1 cellular context compared by ENCODE assay signal in the genomic region with DNA sequence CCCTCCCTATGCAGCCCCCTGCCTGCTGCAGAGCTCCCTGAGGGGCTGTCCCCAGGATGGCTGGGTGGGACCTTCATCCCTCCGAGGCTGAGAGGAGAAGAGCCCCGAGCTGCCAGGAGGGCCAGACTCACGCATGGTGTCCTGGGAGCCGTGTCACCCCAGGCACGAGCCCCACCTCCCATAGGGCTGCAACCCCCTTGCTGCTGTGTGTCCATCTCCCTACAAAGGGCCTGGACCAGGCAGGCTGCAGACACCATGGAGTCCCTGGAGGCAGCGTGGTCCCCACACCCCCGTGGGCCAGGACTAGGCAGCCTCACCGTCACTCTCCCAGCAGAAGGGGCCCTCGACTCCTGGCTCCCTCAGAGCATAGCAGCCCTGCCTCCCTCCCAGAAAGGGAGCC.
TF ChIP-seq lines count a peak whose summit lies in the region.

No MANE protein-coding gene starts in this region.

TF ChIP-seq in HCT116, 20 proteins besides CTCF, POLR2A, EP300 and RAD21:
- TF ChIP-seq EZH2 (IDR thresholded peaks at IDR 0.05) (no peak), POLR2AphosphoS5 (IDR thresholded peaks at IDR 0.05; ENCODE audit: low read depth, low read length) (no peak), SIN3A (IDR thresholded peaks at IDR 0.05; ENCODE audit: low read depth) (no peak), EGR1 (IDR thresholded peaks at IDR 0.05; ENCODE audit: low read depth) (no peak), ZFX (IDR thresholded peaks at IDR 0.05) (no peak), CBX3 (IDR thresholded peaks at IDR 0.05; ENCODE audit: low read depth) (no peak), CEBPB (IDR thresholded peaks at IDR 0.05; ENCODE audit: low read depth) (no peak)
- TF ChIP-seq, protein P1, sequence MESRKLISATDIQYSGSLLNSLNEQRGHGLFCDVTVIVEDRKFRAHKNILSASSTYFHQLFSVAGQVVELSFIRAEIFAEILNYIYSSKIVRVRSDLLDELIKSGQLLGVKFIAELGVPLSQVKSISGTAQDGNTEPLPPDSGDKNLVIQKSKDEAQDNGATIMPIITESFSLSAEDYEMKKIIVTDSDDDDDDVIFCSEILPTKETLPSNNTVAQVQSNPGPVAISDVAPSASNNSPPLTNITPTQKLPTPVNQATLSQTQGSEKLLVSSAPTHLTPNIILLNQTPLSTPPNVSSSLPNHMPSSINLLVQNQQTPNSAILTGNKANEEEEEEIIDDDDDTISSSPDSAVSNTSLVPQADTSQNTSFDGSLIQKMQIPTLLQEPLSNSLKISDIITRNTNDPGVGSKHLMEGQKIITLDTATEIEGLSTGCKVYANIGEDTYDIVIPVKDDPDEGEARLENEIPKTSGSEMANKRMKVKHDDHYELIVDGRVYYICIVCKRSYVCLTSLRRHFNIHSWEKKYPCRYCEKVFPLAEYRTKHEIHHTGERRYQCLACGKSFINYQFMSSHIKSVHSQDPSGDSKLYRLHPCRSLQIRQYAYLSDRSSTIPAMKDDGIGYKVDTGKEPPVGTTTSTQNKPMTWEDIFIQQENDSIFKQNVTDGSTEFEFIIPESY (IDR thresholded peaks at IDR 0.05; ENCODE audit: extremely low read depth, insufficient replicate concordance, low read length) = no peak
TF ChIP-seq in HCT116: peak in this region for 0.
